In the genomic region with DNA sequence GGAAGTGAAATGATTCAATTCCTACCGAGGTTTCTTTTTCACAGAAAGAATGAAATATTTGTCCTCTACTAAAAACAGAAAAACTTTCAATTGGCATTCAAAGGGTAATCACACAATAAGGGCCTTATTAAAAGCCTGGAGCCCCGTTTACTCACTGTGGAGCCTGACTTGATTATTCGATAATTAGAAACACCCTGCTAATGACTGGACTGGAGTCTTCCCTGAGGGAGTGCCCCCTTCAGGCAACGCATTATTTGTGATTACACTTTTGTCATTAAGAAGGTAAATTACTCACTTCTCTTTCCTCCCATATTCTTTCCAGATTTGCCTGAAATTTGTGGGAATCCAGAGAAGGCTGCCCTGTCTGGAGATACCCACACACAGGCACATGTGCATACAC, we compare ENCODE assay signal across 25 cellular contexts.
DNase-seq lines count a peak whose midpoint lies in the region; ATAC-seq and TF ChIP-seq lines count a peak whose summit lies in the region.
"Had no signal": no experiment of that assay in that cellular context is flagged by ENCODE, and none has a peak within 500 bp of the region (broad histone marks: within the 10 kb centered on the region; RNA-seq: fewer than 3 reads in every experiment).

No MANE protein-coding gene starts in this region.

- no peaks in the 10 kb centered on the region for H3K36me3 ChIP-seq in CD8-positive, alpha-beta T cell (ENCODE audit: insufficient read depth, low read length)
- H3K36me3 ChIP-seq: BLaER1, thyroid gland had no signal

- H3K27me3 Mint-ChIP-seq in osteocyte (ENCODE audit: unreplicated experiment): no peaks in the 10 kb centered on the region
- no peaks in the 10 kb centered on the region for H3K27me3 Mint-ChIP-seq in CD8-positive, alpha-beta T cell (ENCODE audit: low read depth)
- H3K27me3 Mint-ChIP-seq: stimulated activated naive CD8-positive, alpha-beta T cell treated with anti-CD3 and anti-CD28 coated beads, Interleukin-15, amount 100 ng/mL, for 72 hours had no signal

- CTCF ChIA-PET in CD8-positive, alpha-beta T cell (lab: Charles Lee): interaction anchor here (0.6 kb wide), 1 partner anchor 14 kb away, joined by 3 read pairs; no protein-coding TSS in a partner anchor

- TF ChIP-seq CTCF in NB4 (IDR thresholded peaks at IDR 0.05; ENCODE audit: low read depth, low read length): peak; percentile 15
- TF ChIP-seq CTCF in choroid plexus epithelial cell (conservative IDR thresholded peaks at IDR 0.05; ENCODE audit: low read depth, low read length): peak; percentile 31
- peak; percentile 15 for TF ChIP-seq CTCF in osteocyte (IDR thresholded peaks at IDR 0.05)
- TF ChIP-seq CTCF in CD8-positive, alpha-beta T cell (IDR thresholded peaks at IDR 0.05): no peak

- no peak overlapping the region for H3K4me3 Mint-ChIP-seq in osteocyte (ENCODE audit: unreplicated experiment)
- no peak overlapping the region for H3K4me3 Mint-ChIP-seq in CD8-positive, alpha-beta T cell
- H3K4me3 Mint-ChIP-seq: stimulated activated naive CD8-positive, alpha-beta T cell treated with anti-CD3 and anti-CD28 coated beads, Interleukin-15, amount 100 ng/mL, for 72 hours had no signal

- POLR2A ChIA-PET in CD8-positive, alpha-beta T cell (lab: Charles Lee): no interaction called here

- H3K9me3 ChIP-seq in CD8-positive, alpha-beta T cell (ENCODE audit: low read length): no peaks in the 10 kb centered on the region
- H3K9me3 ChIP-seq: BLaER1, Caco-2, psoas muscle, thyroid gland had no signal

- ATAC-seq in GM18519 (IDR thresholded peaks at IDR 0.05; ENCODE audit: low FRiP score, unreplicated experiment): no peak
- ATAC-seq in CD8-positive, alpha-beta T cell: no peak
- ATAC-seq: HepG2; left colon; psoas muscle; stimulated activated naive CD8-positive, alpha-beta T cell treated with anti-CD3 and anti-CD28 coated beads, Interleukin-15, amount 100 ng/mL, for 72 hours had no signal

- H3K27ac ChIP-seq in CD8-positive, alpha-beta T cell (ENCODE audit: low read depth, low read length): no peak overlapping the region
- H3K27ac ChIP-seq: BLaER1, GM23248, psoas muscle, thyroid gland had no signal

- H3K4me1 ChIP-seq in CD8-positive, alpha-beta T cell (ENCODE audit: insufficient read depth, low read length): no peaks in the 10 kb centered on the region
- H3K4me1 ChIP-seq: BLaER1, Caco-2 had no signal

- no peak for TF ChIP-seq POLR2A in NB4 (IDR thresholded peaks at IDR 0.05; ENCODE audit: extremely low read depth, insufficient read length)

- DNase-seq in COLO829 (ENCODE audit: low spot score) (peak; percentile 80), NB4 (ENCODE audit: low read depth) (no peak), choroid plexus epithelial cell (ENCODE audit: low read depth) (no peak), osteocyte (ENCODE audit: extremely low spot score, unreplicated experiment) (no peak), UCSD-AML1 (lab: John Stamatoyannopoulos, UW; ENCODE audit: unreplicated experiment) (no peak)
- DNase-seq in CD8-positive, alpha-beta T cell: no peak
- DNase-seq: activated CD4-positive, CD25-positive, alpha-beta regulatory T cell; activated naive CD4-positive, alpha-beta T cell treated with Interleukin-2 at 50 U/mL for 16 hours; Caco-2; effector CD8-positive, alpha-beta T cell; erythroblast; GM23248; Karpas-422; left colon; mesendoderm; NCI-H1694 treated with DMSO at 0.1 percent for 48 hours; NCI-H2171; NCI-H510A treated with DMSO at 0.1 percent for 48 hours; nucleus accumbens; psoas muscle; stimulated activated naive CD8-positive, alpha-beta T cell treated with anti-CD3 and anti-CD28 coated beads, Interleukin-15, amount 100 ng/mL, for 72 hours; thyroid gland had no signal

- H3K27me3 ChIP-seq in CD8-positive, alpha-beta T cell (ENCODE audit: insufficient read depth, low read length): no peaks in the 10 kb centered on the region
- H3K27me3 ChIP-seq: BLaER1, thyroid gland had no signal

- intact Hi-C loops in CD8-positive, alpha-beta T cell (cut with DNase I, micrococcal nuclease): no loop called here

- no peaks in the 10 kb centered on the region for H3K9me3 Mint-ChIP-seq in osteocyte (ENCODE audit: unreplicated experiment)
- no peaks in the 10 kb centered on the region for H3K9me3 Mint-ChIP-seq in CD8-positive, alpha-beta T cell
- H3K9me3 Mint-ChIP-seq: stimulated activated naive CD8-positive, alpha-beta T cell treated with anti-CD3 and anti-CD28 coated beads, Interleukin-15, amount 100 ng/mL, for 72 hours had no signal

- peaks cover 2% of the 10 kb centered on the region for H3K36me3 Mint-ChIP-seq in osteocyte (ENCODE audit: unreplicated experiment)
- H3K36me3 Mint-ChIP-seq in CD8-positive, alpha-beta T cell: no peaks in the 10 kb centered on the region

- peaks cover 68% of the 10 kb centered on the region for H3K4me1 Mint-ChIP-seq in osteocyte (ENCODE audit: unreplicated experiment)
- no peaks in the 10 kb centered on the region for H3K4me1 Mint-ChIP-seq in CD8-positive, alpha-beta T cell (ENCODE audit: low read depth)
- H3K4me1 Mint-ChIP-seq: stimulated activated naive CD8-positive, alpha-beta T cell treated with anti-CD3 and anti-CD28 coated beads, Interleukin-15, amount 100 ng/mL, for 72 hours had no signal

- H3K4me3 ChIP-seq in NB4 (ENCODE audit: low read depth, low read length): no peak overlapping the region
- no peak overlapping the region for H3K4me3 ChIP-seq in choroid plexus epithelial cell (ENCODE audit: low read depth, low read length)
- no peak overlapping the region for H3K4me3 ChIP-seq in CD8-positive, alpha-beta T cell (ENCODE audit: low read depth, low read length)
- H3K4me3 ChIP-seq: BLaER1, GM23248, psoas muscle, thyroid gland had no signal

- H3K27ac Mint-ChIP-seq in osteocyte (ENCODE audit: unreplicated experiment): peak overlapping the region; percentile 87
- no peak overlapping the region for H3K27ac Mint-ChIP-seq in CD8-positive, alpha-beta T cell
- H3K27ac Mint-ChIP-seq: stimulated activated naive CD8-positive, alpha-beta T cell treated with anti-CD3 and anti-CD28 coated beads, Interleukin-15, amount 100 ng/mL, for 72 hours had no signal
